ENCODE assay signal across 1 cellular context in the genomic region with DNA sequence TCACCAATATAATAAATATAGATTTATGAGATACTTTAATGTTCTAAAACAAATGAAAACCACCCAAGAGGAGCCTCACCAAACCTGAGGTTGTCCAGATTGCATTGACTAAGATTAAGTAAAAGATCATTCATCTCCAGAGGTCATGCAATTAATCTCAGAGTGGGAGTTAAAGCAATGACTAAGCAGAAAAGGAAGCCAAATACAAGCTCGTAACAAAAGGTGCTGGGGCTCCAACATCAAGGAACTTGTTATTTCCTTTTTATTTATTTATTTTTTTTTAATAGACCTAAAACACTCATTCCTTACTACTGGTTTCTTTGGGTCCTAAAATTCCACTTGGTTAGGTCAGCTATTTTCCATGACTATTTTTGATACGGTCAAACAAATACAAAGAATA.
TF ChIP-seq lines count a peak whose summit lies in the region.

No MANE protein-coding gene starts in this region.

TF ChIP-seq in HepG2, 621 proteins besides CTCF, POLR2A, EP300 and RAD21:
- TF ChIP-seq NFE2L2 (IDR thresholded peaks at IDR 0.05; ENCODE audit: low read length) (peak; percentile 72), ZNF317 (CRISPR knock-in tag; IDR thresholded peaks at IDR 0.05) (no peak), ZMYM4 (CRISPR knock-in tag; IDR thresholded peaks at IDR 0.05) (no peak), ZNF337 (CRISPR knock-in tag; IDR thresholded peaks at IDR 0.05; ENCODE audit: borderline replicate concordance, low read depth) (no peak), FLYWCH1 (CRISPR knock-in tag; IDR thresholded peaks at IDR 0.05) (no peak)
- TF ChIP-seq, protein P1, sequence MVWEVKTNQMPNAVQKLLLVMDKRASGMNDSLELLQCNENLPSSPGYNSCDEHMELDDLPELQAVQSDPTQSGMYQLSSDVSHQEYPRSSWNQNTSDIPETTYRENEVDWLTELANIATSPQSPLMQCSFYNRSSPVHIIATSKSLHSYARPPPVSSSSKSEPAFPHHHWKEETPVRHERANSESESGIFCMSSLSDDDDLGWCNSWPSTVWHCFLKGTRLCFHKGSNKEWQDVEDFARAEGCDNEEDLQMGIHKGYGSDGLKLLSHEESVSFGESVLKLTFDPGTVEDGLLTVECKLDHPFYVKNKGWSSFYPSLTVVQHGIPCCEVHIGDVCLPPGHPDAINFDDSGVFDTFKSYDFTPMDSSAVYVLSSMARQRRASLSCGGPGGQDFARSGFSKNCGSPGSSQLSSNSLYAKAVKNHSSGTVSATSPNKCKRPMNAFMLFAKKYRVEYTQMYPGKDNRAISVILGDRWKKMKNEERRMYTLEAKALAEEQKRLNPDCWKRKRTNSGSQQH (CRISPR knock-in tag; IDR thresholded peaks at IDR 0.05; ENCODE audit: low read depth) = no peak
- TF ChIP-seq, protein P2, sequence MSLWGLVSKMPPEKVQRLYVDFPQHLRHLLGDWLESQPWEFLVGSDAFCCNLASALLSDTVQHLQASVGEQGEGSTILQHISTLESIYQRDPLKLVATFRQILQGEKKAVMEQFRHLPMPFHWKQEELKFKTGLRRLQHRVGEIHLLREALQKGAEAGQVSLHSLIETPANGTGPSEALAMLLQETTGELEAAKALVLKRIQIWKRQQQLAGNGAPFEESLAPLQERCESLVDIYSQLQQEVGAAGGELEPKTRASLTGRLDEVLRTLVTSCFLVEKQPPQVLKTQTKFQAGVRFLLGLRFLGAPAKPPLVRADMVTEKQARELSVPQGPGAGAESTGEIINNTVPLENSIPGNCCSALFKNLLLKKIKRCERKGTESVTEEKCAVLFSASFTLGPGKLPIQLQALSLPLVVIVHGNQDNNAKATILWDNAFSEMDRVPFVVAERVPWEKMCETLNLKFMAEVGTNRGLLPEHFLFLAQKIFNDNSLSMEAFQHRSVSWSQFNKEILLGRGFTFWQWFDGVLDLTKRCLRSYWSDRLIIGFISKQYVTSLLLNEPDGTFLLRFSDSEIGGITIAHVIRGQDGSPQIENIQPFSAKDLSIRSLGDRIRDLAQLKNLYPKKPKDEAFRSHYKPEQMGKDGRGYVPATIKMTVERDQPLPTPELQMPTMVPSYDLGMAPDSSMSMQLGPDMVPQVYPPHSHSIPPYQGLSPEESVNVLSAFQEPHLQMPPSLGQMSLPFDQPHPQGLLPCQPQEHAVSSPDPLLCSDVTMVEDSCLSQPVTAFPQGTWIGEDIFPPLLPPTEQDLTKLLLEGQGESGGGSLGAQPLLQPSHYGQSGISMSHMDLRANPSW (CRISPR knock-in tag; IDR thresholded peaks at IDR 0.05; ENCODE audit: borderline replicate concordance) = no peak
- TF ChIP-seq, protein P3, sequence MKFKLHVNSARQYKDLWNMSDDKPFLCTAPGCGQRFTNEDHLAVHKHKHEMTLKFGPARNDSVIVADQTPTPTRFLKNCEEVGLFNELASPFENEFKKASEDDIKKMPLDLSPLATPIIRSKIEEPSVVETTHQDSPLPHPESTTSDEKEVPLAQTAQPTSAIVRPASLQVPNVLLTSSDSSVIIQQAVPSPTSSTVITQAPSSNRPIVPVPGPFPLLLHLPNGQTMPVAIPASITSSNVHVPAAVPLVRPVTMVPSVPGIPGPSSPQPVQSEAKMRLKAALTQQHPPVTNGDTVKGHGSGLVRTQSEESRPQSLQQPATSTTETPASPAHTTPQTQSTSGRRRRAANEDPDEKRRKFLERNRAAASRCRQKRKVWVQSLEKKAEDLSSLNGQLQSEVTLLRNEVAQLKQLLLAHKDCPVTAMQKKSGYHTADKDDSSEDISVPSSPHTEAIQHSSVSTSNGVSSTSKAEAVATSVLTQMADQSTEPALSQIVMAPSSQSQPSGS (CRISPR knock-in tag; IDR thresholded peaks at IDR 0.05) = no peak
